In the genomic region with DNA sequence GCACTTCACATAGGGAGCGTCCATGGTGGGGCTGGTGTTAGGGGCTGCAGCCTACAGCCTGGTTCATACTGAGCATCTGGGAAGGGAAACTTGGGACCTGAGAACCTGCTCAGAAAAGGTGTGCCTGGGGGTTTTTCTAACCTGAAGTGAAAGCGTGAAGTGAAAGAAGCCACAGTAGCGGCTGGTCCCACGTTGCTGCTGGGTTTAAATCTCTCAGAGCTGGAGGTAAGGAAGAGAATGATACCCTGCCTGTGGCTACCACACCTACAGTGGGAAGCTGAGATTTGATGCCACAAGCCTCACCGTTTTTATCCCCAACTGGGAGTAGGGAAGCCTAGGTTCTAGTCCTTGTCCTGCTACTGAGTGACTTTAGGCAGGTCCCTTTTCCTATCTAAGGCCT, we compare ENCODE assay signal across 1 cellular context.
TF ChIP-seq lines count a peak whose summit lies in the region.

No MANE protein-coding gene starts in this region.

TF ChIP-seq in H1, 55 proteins besides CTCF, POLR2A, EP300 and RAD21 (continued from another document):
- TF ChIP-seq, protein P1, sequence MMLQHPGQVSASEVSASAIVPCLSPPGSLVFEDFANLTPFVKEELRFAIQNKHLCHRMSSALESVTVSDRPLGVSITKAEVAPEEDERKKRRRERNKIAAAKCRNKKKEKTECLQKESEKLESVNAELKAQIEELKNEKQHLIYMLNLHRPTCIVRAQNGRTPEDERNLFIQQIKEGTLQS (IDR thresholded peaks at IDR 0.05; ENCODE audit: insufficient read depth, low read depth, low read length): no peak
- TF ChIP-seq, protein P2, sequence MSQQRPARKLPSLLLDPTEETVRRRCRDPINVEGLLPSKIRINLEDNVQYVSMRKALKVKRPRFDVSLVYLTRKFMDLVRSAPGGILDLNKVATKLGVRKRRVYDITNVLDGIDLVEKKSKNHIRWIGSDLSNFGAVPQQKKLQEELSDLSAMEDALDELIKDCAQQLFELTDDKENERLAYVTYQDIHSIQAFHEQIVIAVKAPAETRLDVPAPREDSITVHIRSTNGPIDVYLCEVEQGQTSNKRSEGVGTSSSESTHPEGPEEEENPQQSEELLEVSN (IDR thresholded peaks at IDR 0.05): no peak
- TF ChIP-seq, protein P3, sequence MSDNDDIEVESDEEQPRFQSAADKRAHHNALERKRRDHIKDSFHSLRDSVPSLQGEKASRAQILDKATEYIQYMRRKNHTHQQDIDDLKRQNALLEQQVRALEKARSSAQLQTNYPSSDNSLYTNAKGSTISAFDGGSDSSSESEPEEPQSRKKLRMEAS (IDR thresholded peaks at IDR 0.05): no peak
- TF ChIP-seq SIX5 (IDR thresholded peaks at IDR 0.05; ENCODE audit: low read depth, low read length) (no peak), GABPA (IDR thresholded peaks at IDR 0.05; ENCODE audit: borderline replicate concordance, insufficient read depth, low read length) (no peak)
TF ChIP-seq in H1: peak in this region for 0.
